1 cellular context compared by ENCODE assay signal in the genomic region with DNA sequence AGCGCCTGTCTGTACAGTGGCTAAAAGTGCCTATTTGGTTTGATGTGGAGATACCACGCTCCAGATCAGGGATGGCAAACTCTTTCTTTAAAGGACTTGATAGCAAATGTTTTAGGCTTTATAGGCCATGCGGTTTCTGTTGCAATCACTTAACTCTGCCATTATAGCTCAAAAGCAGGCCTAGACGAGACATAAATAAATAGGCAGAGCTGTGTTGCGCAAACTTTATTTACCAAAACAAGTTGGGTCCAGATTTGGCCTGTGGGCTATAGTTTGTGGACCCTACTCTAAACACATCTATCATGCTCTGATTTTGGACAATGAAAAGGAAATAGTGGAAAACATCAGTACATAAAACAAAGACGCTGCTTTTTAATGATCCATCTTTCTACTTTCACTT.
TF ChIP-seq lines count a peak whose summit lies in the region.

No MANE protein-coding gene starts in this region.

TF ChIP-seq in H1, 55 proteins besides CTCF, POLR2A, EP300 and RAD21:
- TF ChIP-seq SP4 (IDR thresholded peaks at IDR 0.05; ENCODE audit: low read length) (no peak), TBP (IDR thresholded peaks at IDR 0.05; ENCODE audit: low read depth, low read length) (no peak), CEBPB (IDR thresholded peaks at IDR 0.05; ENCODE audit: low read depth, low read length) (peak; percentile 5; the same call in 1 of the 2 replicates), JUND (IDR thresholded peaks at IDR 0.05; ENCODE audit: low read length) (no peak), CTBP2 (IDR thresholded peaks at IDR 0.05; ENCODE audit: borderline replicate concordance, insufficient read depth, insufficient read length, low read length) (no peak), TEAD4 (IDR thresholded peaks at IDR 0.05; ENCODE audit: low read depth, low read length) (no peak), SP1 (IDR thresholded peaks at IDR 0.05; ENCODE audit: low read depth, low read length) (no peak)
- TF ChIP-seq, protein P1, sequence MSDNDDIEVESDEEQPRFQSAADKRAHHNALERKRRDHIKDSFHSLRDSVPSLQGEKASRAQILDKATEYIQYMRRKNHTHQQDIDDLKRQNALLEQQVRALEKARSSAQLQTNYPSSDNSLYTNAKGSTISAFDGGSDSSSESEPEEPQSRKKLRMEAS (IDR thresholded peaks at IDR 0.05) = no peak
